In the genomic region with DNA sequence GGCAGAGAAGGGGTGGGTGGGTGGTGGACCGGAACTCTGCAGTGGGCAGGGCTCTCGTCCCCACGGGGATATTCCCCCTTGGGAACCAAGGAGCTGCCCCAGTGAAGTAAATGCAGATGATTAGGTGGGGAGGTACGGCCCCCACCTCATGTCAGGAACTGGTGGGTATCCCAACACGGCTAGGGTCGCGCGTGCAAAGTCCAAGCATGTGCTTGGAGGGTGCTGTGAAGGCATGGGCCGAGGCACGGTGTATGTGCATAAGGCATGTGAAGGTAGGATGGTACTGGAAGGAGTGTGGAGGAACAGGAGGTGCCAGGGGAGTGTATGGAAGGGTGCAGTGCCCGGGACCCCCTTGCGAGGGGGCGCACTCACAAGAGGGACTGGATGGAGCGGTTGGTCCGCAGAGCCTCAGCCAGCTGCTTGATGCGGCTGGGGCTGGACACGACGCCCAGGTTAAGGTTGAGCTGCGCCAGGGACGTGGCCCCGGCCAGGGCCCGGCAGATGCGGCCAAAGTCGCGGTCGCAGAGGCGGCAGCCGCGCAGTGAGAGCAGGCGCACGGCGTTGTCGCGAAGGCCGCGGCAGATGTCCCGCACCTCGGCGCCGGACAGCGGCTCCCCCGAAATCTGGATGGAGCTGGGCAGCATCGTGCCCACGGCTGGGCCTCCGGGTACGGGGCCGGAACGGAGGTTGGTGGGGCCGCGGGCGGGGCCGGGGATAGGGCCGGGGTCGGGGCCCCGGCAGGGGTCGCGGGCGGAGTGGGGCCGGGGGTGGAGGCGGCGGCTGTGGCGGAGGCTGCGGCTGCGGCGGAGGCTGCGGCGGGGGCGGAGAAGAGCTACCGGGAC, we compare ENCODE assay signal across 8 cellular contexts. TPM values are rescaled to one million over a fixed set of nuclear protein-coding genes. Genes with fewer than 3 reads are reported as not detected.
DNase-seq lines count a peak whose midpoint lies in the region; ATAC-seq and TF ChIP-seq lines count a peak whose summit lies in the region.

No MANE protein-coding gene starts in this region.

- peaks cover 52 to 59% (median 55%) of the 10 kb centered on the region in 11 experiments for H3K36me3 ChIP-seq in BLaER1 treated with 17β-estradiol and CSF1 and Interleukin-3, amounts not matched to agents 10 nM and 100 nM
- peaks cover 50% of the 10 kb centered on the region for H3K36me3 ChIP-seq in adipocyte (ENCODE audit: control insufficient read depth, insufficient read depth, low read length, severe bottlenecking)
- peaks cover 44% of the 10 kb centered on the region for H3K36me3 ChIP-seq in thymus (ENCODE audit: control insufficient read depth, insufficient read depth)

- peak overlapping the region; percentile 60 to 80 (median 68) for H3K4me3 ChIP-seq in BLaER1 treated with 17β-estradiol and CSF1 and Interleukin-3, amounts not matched to agents 10 nM and 100 nM
- H3K4me3 ChIP-seq in adipocyte (ENCODE audit: low read length) (peak overlapping the region; percentile 69), thymus (ENCODE audit: low read length) (peak overlapping the region; percentile 57)

- H3K27me3 ChIP-seq in BLaER1 treated with 17β-estradiol and CSF1 and Interleukin-3, amounts not matched to agents 10 nM and 100 nM, result peaks cover 32 to 39% (median 36%) of the 10 kb centered on the region in 11 experiments
- H3K27me3 ChIP-seq in adipocyte (replicated peaks; ENCODE audit: control insufficient read depth, insufficient read depth, low read length) (no peaks in the 10 kb centered on the region), thymus (ENCODE audit: control insufficient read depth, insufficient read depth) (peaks cover 24% of the 10 kb centered on the region)

- peaks cover 34 to 98% (median 75%) of the 10 kb centered on the region in 11 experiments; a peak in 20 of 22 replicates for H4K20me1 ChIP-seq in BLaER1 treated with 17β-estradiol and CSF1 and Interleukin-3, amounts not matched to agents 10 nM and 100 nM

- peak overlapping the region; percentile 60 to 79 (median 72); a peak in 20 of 22 replicates for H3K9ac ChIP-seq in BLaER1 treated with 17β-estradiol and CSF1 and Interleukin-3, amounts not matched to agents 10 nM and 100 nM
- peak overlapping the region; percentile 59 for H3K9ac ChIP-seq in adipocyte (ENCODE audit: low read length)

- peak overlapping the region; percentile 88 to 99 (median 97) for H3K4me2 ChIP-seq in BLaER1 treated with 17β-estradiol and CSF1 and Interleukin-3, amounts not matched to agents 10 nM and 100 nM

- in situ Hi-C loops in GM13977 (cut with MboI; ENCODE audit: low pct_unique_long_range_greater_than_20kb, low sequenced_read_pairs, unreplicated experiment), result loop anchor here (10.0 kb wide), 1 partner anchor 255 kb away; no protein-coding TSS in a partner anchor

- DNase-seq in adipocyte (ENCODE audit: low read depth), result no peak
- DNase-seq in left lobe of liver (ENCODE audit: low spot score), result peak; percentile 57
- no peak for DNase-seq in stimulated activated CD4-positive, alpha-beta T cell treated with anti-CD3 and anti-CD28 coated beads, Interleukin-2, amount 100 ng/mL, for 48 hours
- no peak for DNase-seq in GM13977 (ENCODE audit: low spot score)

- H3K9me3 ChIP-seq in BLaER1 treated with 17β-estradiol and CSF1 and Interleukin-3, amounts not matched to agents 10 nM and 100 nM (replicated peaks in 1 of 11), result no peaks in the 10 kb centered on the region
- H3K9me3 ChIP-seq in adipocyte (ENCODE audit: control insufficient read depth, low read length), result no peaks in the 10 kb centered on the region
- no peaks in the 10 kb centered on the region for H3K9me3 ChIP-seq in thymus (ENCODE audit: control insufficient read depth)

- no peak for TF ChIP-seq CTCF in GM13977 (IDR thresholded peaks at IDR 0.05; ENCODE audit: extremely low read depth, insufficient read depth, missing control alignments)

- H3K27ac ChIP-seq in BLaER1 treated with 17β-estradiol and CSF1 and Interleukin-3, amounts not matched to agents 10 nM and 100 nM, result no peak overlapping the region; a peak in 1 of 22 replicates
- H3K27ac ChIP-seq in thymus (ENCODE audit: low read depth), result no peak overlapping the region

- peaks cover 48 to 71% (median 61%) of the 10 kb centered on the region in 10 experiments for H3K4me1 ChIP-seq in BLaER1 treated with 17β-estradiol and CSF1 and Interleukin-3, amounts not matched to agents 10 nM and 100 nM
- peaks cover 8% of the 10 kb centered on the region for H3K4me1 ChIP-seq in adipocyte (ENCODE audit: control insufficient read depth, insufficient read depth, low read length)
- peaks cover 3% of the 10 kb centered on the region for H3K4me1 ChIP-seq in thymus (ENCODE audit: control insufficient read depth, insufficient read depth, low read length)

- 11% methylated on average over 69 of the region's 69 CpGs for WGBS in thymus

- peak; percentile 8 for ATAC-seq in HG02870 (IDR thresholded peaks at IDR 0.05; ENCODE audit: unreplicated experiment)
- peak; percentile 15 for ATAC-seq in left lobe of liver
- ATAC-seq in GM18520 (IDR thresholded peaks at IDR 0.05; ENCODE audit: unreplicated experiment), result no peak

RNA-seq across cellular contexts. Expression of a gene that starts 0.8 kb away (rescaled TPM):
- total RNA-seq in left lobe of liver, result 0.40 TPM
- polyA plus RNA-seq in thymus, result 0.11 TPM

RNA-seq across cellular contexts. Expression of a gene that starts 7.4 kb away (rescaled TPM):
- 67.9 TPM for total RNA-seq in left lobe of liver
- polyA plus RNA-seq in thymus, result 62.0 TPM

RNA-seq across cellular contexts. Expression of a gene that starts 7.5 kb away (rescaled TPM):
- total RNA-seq in left lobe of liver, result 13.3 TPM
- polyA plus RNA-seq in thymus, result 28.5 TPM

RNA-seq across cellular contexts. Expression of a gene that starts 32.0 kb away (rescaled TPM):
- 14.0 TPM for total RNA-seq in left lobe of liver
- 32.1 TPM for polyA plus RNA-seq in thymus

RNA-seq across cellular contexts. Expression of a gene that starts 54.0 kb away (rescaled TPM):
- total RNA-seq in left lobe of liver, result not detected
- polyA plus RNA-seq in thymus, result 10.0 TPM
